In the genomic region with DNA sequence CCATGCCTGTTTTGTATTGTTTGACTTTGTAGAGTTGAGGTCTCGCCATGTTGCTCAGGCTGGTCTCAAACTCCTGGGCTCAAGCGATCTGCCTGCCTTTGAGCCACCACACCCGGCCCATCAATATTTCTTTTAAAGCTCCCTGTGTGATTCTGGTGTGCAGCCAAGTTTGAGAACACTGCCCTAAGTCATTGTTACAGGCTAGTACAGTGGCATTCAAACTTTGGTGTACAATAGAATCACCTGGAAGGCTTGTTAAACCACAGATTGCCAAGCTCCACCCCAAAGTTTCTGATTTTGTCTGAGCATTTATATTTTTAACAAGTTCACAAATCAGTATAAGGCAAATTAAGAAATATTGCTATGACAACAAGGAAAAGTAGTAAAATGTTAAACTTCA, we compare ENCODE assay signal across 27 cellular contexts.
DNase-seq lines count a peak whose midpoint lies in the region; ATAC-seq and TF ChIP-seq lines count a peak whose summit lies in the region.
"Had no signal": no experiment of that assay in that cellular context is flagged by ENCODE, and none has a peak within 500 bp of the region (broad histone marks: within the 10 kb centered on the region; RNA-seq: fewer than 3 reads in every experiment).

No MANE protein-coding gene starts in this region.

- H3K4me1 ChIP-seq in SK-N-SH (ENCODE audit: control insufficient read depth in 1 of 2, insufficient read depth in 2 of 2, low read depth in 1 of 2, low read length in 1 of 2) (peaks cover 0 to 17% of the 10 kb centered on the region in 2 experiments; a peak in 2 of 4 replicates), colonic mucosa (no peaks in the 10 kb centered on the region)
- H3K4me1 ChIP-seq: right lobe of liver, thyroid gland had no signal

- H3K36me3 Mint-ChIP-seq in activated naive CD4-positive, alpha-beta T cell treated with anti-CD3 and anti-CD28 coated beads for 36 hours (ENCODE audit: low read depth) = peaks cover 6% of the 10 kb centered on the region
- H3K36me3 Mint-ChIP-seq: CD4-positive, alpha-beta memory T cell had no signal

- no peaks in the 10 kb centered on the region for H3K9me3 ChIP-seq in SK-N-SH
- H3K9me3 ChIP-seq in colonic mucosa = no peaks in the 10 kb centered on the region
- H3K9me3 ChIP-seq: right lobe of liver, thyroid gland had no signal

- ATAC-seq in SK-N-SH treated with all-trans-retinoic acid at 6 μM for 48 hours (no peak), GM19395 (IDR thresholded peaks at IDR 0.05; ENCODE audit: unreplicated experiment) (no peak)
- ATAC-seq: activated naive CD4-positive, alpha-beta T cell treated with anti-CD3 and anti-CD28 coated beads, Interleukin-2, amount 50 U/mL, for 72 hours; activated T-helper 17 cell treated with anti-CD3 and anti-CD28 coated beads, Interleukin-2, amount 50 U/mL, for 72 hours; left lobe of liver; right lobe of liver; stimulated activated naive CD8-positive, alpha-beta T cell treated with anti-CD3 and anti-CD28 coated beads, Interleukin-15, Interleukin-2, amounts not matched to agents 100 U/mL and 50 U/mL, for 24 hours; WTC11 had no signal

- CTCF ChIA-PET in SK-N-SH (lab: Yijun Ruan, JAX) = interaction anchor here (1.2 to 2.4 kb wide), 5 partner anchors 31 to 379 kb away, joined by 3 to 6 read pairs (median 4); no protein-coding TSS in a partner anchor
- CTCF ChIA-PET in activated naive CD4-positive, alpha-beta T cell treated with anti-CD3 and anti-CD28 coated beads for 36 hours (lab: Charles Lee) = interaction anchor here (1.0 to 1.1 kb wide), 2 partner anchors 100 to 114 kb away, joined by 3 read pairs; no protein-coding TSS in a partner anchor

- no peaks in the 10 kb centered on the region for H4K20me1 ChIP-seq in SK-N-SH (ENCODE audit: insufficient read depth)

- H3K4me1 Mint-ChIP-seq in activated naive CD4-positive, alpha-beta T cell treated with anti-CD3 and anti-CD28 coated beads for 36 hours (ENCODE audit: low read depth) = no peaks in the 10 kb centered on the region
- H3K4me1 Mint-ChIP-seq: activated T-helper 17 cell treated with anti-CD3 and anti-CD28 coated beads, Interleukin-2, amount 50 U/mL, for 72 hours; central memory CD8-positive, alpha-beta T cell had no signal

- no peak overlapping the region for H3K4me3 Mint-ChIP-seq in activated naive CD4-positive, alpha-beta T cell treated with anti-CD3 and anti-CD28 coated beads for 36 hours
- H3K4me3 Mint-ChIP-seq: activated T-helper 17 cell treated with anti-CD3 and anti-CD28 coated beads, Interleukin-2, amount 50 U/mL, for 72 hours; CD4-positive, alpha-beta memory T cell; central memory CD8-positive, alpha-beta T cell; nephron progenitor cell; WTC11 had no signal

- TF ChIP-seq EP300 in SK-N-SH (IDR thresholded peaks at IDR 0.05; ENCODE audit: borderline replicate concordance in 1 of 2, low read depth in 1 of 2, low read length in 1 of 2) = no peak

- no peaks in the 10 kb centered on the region for H3K9me2 ChIP-seq in SK-N-SH

- intact Hi-C loops in colonic mucosa (cut with DNase I) = no loop called here
- intact Hi-C loops in activated naive CD4-positive, alpha-beta T cell treated with anti-CD3 and anti-CD28 coated beads for 36 hours (cut with micrococcal nuclease) = loop anchor here (2.0 to 10.0 kb wide), 2 partner anchors 98 to 342 kb away; no protein-coding TSS in a partner anchor

- H3K79me2 ChIP-seq in SK-N-SH (ENCODE audit: insufficient read depth) = no peaks in the 10 kb centered on the region

- no peak for TF ChIP-seq RAD21 in SK-N-SH (IDR thresholded peaks at IDR 0.05; ENCODE audit: low read length)

- no peaks in the 10 kb centered on the region for H3K27me3 Mint-ChIP-seq in activated naive CD4-positive, alpha-beta T cell treated with anti-CD3 and anti-CD28 coated beads for 36 hours (ENCODE audit: low read depth)
- H3K27me3 Mint-ChIP-seq: activated T-helper 17 cell treated with anti-CD3 and anti-CD28 coated beads, Interleukin-2, amount 50 U/mL, for 72 hours; CD4-positive, alpha-beta memory T cell had no signal

- H3K27ac Mint-ChIP-seq in activated naive CD4-positive, alpha-beta T cell treated with anti-CD3 and anti-CD28 coated beads for 36 hours = no peak overlapping the region
- H3K27ac Mint-ChIP-seq: activated naive CD4-positive, alpha-beta T cell treated with anti-CD3 and anti-CD28 coated beads, Interleukin-2, amount 50 U/mL, for 72 hours; activated T-helper 17 cell treated with anti-CD3 and anti-CD28 coated beads, Interleukin-2, amount 50 U/mL, for 72 hours; CD4-positive, alpha-beta memory T cell; nephron progenitor cell; WTC11 had no signal

- H3K4me2 ChIP-seq in SK-N-SH = 0 out of 2 replicates have a peak overlapping the region, but pooled peaks have one; percentile 13
- H3K4me2 ChIP-seq: KMS-11 had no signal

- peaks cover 4% of the 10 kb centered on the region for H3F3A ChIP-seq in SK-N-SH (replicated peaks; ENCODE audit: insufficient read depth)

- TF ChIP-seq CTCF in SK-N-SH (IDR thresholded peaks at IDR 0.05) (no peak), colonic mucosa (IDR thresholded peaks at IDR 0.05) (no peak)

- no peak for DNase-seq in SK-N-SH
- peak; percentile 31 for DNase-seq in colonic mucosa
- DNase-seq in mucosa of gallbladder (ENCODE audit: low spot score) = peak; percentile 48
- DNase-seq in NCI-H128 (lab: John Stamatoyannopoulos, UW; ENCODE audit: unreplicated experiment) = no peak
- DNase-seq in activated naive CD4-positive, alpha-beta T cell treated with anti-CD3 and anti-CD28 coated beads for 36 hours = no peak
- DNase-seq in NCI-H345 (lab: John Stamatoyannopoulos, UW) = no peak
- DNase-seq: AML-193; CD4-positive, alpha-beta memory T cell; DMS153; erythroblast; foreskin melanocyte; midbrain; NCI-H1694 treated with DMSO at 0.1 percent for 48 hours; NCI-H526 treated with DMSO at 0.1 percent for 48 hours; nephron progenitor cell; right lobe of liver; RPMI8226; stimulated activated naive CD8-positive, alpha-beta T cell treated with anti-CD3 and anti-CD28 coated beads, Interleukin-15, Interleukin-2, amounts not matched to agents 100 U/mL and 50 U/mL, for 24 hours; thyroid gland had no signal

- no peaks in the 10 kb centered on the region for H3K27me3 ChIP-seq in SK-N-SH (ENCODE audit: insufficient read depth)
- no peaks in the 10 kb centered on the region for H3K27me3 ChIP-seq in colonic mucosa
- H3K27me3 ChIP-seq: right lobe of liver, thyroid gland had no signal

- 100% methylated on average over 1 of the region's 3 CpGs for WGBS in SK-N-SH (ENCODE audit: low lambda C conversion rate)

- no peaks in the 10 kb centered on the region for H3K9me3 Mint-ChIP-seq in activated naive CD4-positive, alpha-beta T cell treated with anti-CD3 and anti-CD28 coated beads for 36 hours
- H3K9me3 Mint-ChIP-seq: activated T-helper 17 cell treated with anti-CD3 and anti-CD28 coated beads, Interleukin-2, amount 50 U/mL, for 72 hours; CD4-positive, alpha-beta memory T cell; central memory CD8-positive, alpha-beta T cell; nephron progenitor cell had no signal

- no peak overlapping the region; the same call in 1 of the 2 replicates for H2AFZ ChIP-seq in SK-N-SH (ENCODE audit: low read depth)

- POLR2A ChIA-PET in SK-N-SH (lab: Yijun Ruan, JAX) = no interaction called here

- H3K36me3 ChIP-seq in SK-N-SH (replicated peaks in 1 of 2; ENCODE audit: control insufficient read depth in 1 of 2, insufficient read depth in 2 of 2, low read length in 1 of 2) (no peaks in the 10 kb centered on the region), colonic mucosa (no peaks in the 10 kb centered on the region)
- H3K36me3 ChIP-seq: right lobe of liver, thyroid gland had no signal

- no peak overlapping the region for H3K27ac ChIP-seq in SK-N-SH (ENCODE audit: low read depth in 2 of 2, low read length in 1 of 2)
- no peak overlapping the region for H3K27ac ChIP-seq in colonic mucosa
- H3K27ac ChIP-seq: KMS-11, right lobe of liver, thyroid gland had no signal

- H3K4me3 ChIP-seq in SK-N-SH (ENCODE audit: low read depth in 2 of 2, low read length in 1 of 2) (no peak overlapping the region), colonic mucosa (no peak overlapping the region)
- H3K4me3 ChIP-seq: right lobe of liver, thyroid gland had no signal

- H3K9ac ChIP-seq in SK-N-SH (no peak overlapping the region), colonic mucosa (ENCODE audit: low read depth in 2 of 2, low read length in 2 of 2) (no peak overlapping the region)
- H3K9ac ChIP-seq: KMS-11 had no signal

TF ChIP-seq in SK-N-SH, 30 proteins besides CTCF, POLR2A, EP300 and RAD21 (continues in another document):
- TF ChIP-seq RFX5 (IDR thresholded peaks at IDR 0.05; ENCODE audit: low read length) (no peak), TCF12 (IDR thresholded peaks at IDR 0.05) (no peak), MXI1 (IDR thresholded peaks at IDR 0.05; ENCODE audit: low read depth, low read length) (no peak), FOSL2 (IDR thresholded peaks at IDR 0.05; ENCODE audit: borderline replicate concordance, low read depth) (no peak), SMC3 (IDR thresholded peaks at IDR 0.05; ENCODE audit: low read depth, low read length) (no peak), CHD2 (IDR thresholded peaks at IDR 0.05; ENCODE audit: low read length, partially characterized antibody) (no peak), SIN3A (IDR thresholded peaks at IDR 0.05; ENCODE audit: borderline replicate concordance, low read depth, low read length) (no peak), EZH2phosphoT487 (IDR thresholded peaks at IDR 0.05; ENCODE audit: borderline replicate concordance, low read depth) (no peak), TEAD4 (IDR thresholded peaks at IDR 0.05; ENCODE audit: borderline replicate concordance, insufficient read depth) (no peak)

TF ChIP-seq in SK-N-SH treated with all-trans-retinoic acid at 6 μM for 48 hours, 23 proteins besides CTCF, POLR2A, EP300 and RAD21 (continues in another document):
- TF ChIP-seq BACH2 (CRISPR knock-in tag; IDR thresholded peaks at IDR 0.05; ENCODE audit: borderline replicate concordance) (no peak), ZNF8 (CRISPR knock-in tag; IDR thresholded peaks at IDR 0.05) (no peak), TOX (CRISPR knock-in tag; IDR thresholded peaks at IDR 0.05; ENCODE audit: borderline replicate concordance) (no peak), ZFP3 (CRISPR knock-in tag; IDR thresholded peaks at IDR 0.05) (no peak), ISL1 (CRISPR knock-in tag; IDR thresholded peaks at IDR 0.05) (no peak), CREB5 (CRISPR knock-in tag; IDR thresholded peaks at IDR 0.05; ENCODE audit: low read depth) (no peak), GLIS3 (CRISPR knock-in tag; IDR thresholded peaks at IDR 0.05) (no peak), ESRRG (CRISPR knock-in tag; IDR thresholded peaks at IDR 0.05) (no peak), SNAI2 (CRISPR knock-in tag; IDR thresholded peaks at IDR 0.05) (no peak)

Comparison
In these comparisons a context has a peak if more than half of its experiments do, and no peak if none do; other contexts are left out.
1. DNase-seq: peak in colonic mucosa (single experiment) and mucosa of gallbladder (single experiment); none in SK-N-SH (single experiment), NCI-H128 (single experiment), activated naive CD4-positive, alpha-beta T cell treated with anti-CD3 and anti-CD28 coated beads for 36 hours (single experiment) and NCI-H345 (single experiment).